Comparison of ENCODE assay signal across 19 cellular contexts in genomic region chr18:22163432-22163831, GRCh38. TPM values are rescaled to one million over a fixed set of nuclear protein-coding genes. Genes with fewer than 3 reads are reported as not detected.
"Had no signal": no experiment of that assay in that cellular context is flagged by ENCODE, and none has a peak within 500 bp of the region (broad histone marks: within the 10 kb centered on the region; RNA-seq: fewer than 3 reads in every experiment).

No MANE protein-coding gene starts in this region.

- ATAC-seq: activated T-helper 17 cell treated with anti-CD3 and anti-CD28 coated beads, Interleukin-2, amount 50 U/mL, for 72 hours; foreskin keratinocyte; natural killer cell treated with Interleukin-12 subunit alpha and Interleukin-12 subunit beta and Interleukin-15 and Interleukin-18, amount 100 ng/mL, for 72 hours; psoas muscle; stimulated activated effector memory CD8-positive, alpha-beta T cell treated with anti-CD3 and anti-CD28 coated beads, Interleukin-12 subunit alpha, Interleukin-12 subunit beta, amount 100 ng/mL, for 72 hours; T-cell; WTC11 had no signal

- H3K36me3 Mint-ChIP-seq: activated naive CD8-positive, alpha-beta T cell; natural killer cell treated with Interleukin-12 subunit alpha and Interleukin-12 subunit beta and Interleukin-15 and Interleukin-18, amount 100 ng/mL, for 72 hours; stimulated activated effector memory CD8-positive, alpha-beta T cell treated with anti-CD3 and anti-CD28 coated beads, Interleukin-12 subunit alpha, Interleukin-12 subunit beta, amount 100 ng/mL, for 72 hours; T-cell; WTC11 had no signal

- H3K27me3 ChIP-seq: adrenal gland, ovary, SJCRH30 had no signal

- H3K9me3 ChIP-seq: adrenal gland, neutrophil, ovary, psoas muscle, SJCRH30 had no signal

- H3K27ac ChIP-seq: adrenal gland, foreskin keratinocyte, neutrophil, ovary, psoas muscle, SJCRH30 had no signal

- H3K36me3 ChIP-seq: adrenal gland, neutrophil, ovary, SJCRH30 had no signal

- H3K9me3 Mint-ChIP-seq: activated T-helper 17 cell treated with anti-CD3 and anti-CD28 coated beads, Interleukin-2, amount 50 U/mL, for 72 hours; dendritic cell treated with granulocyte-macrophage colony-stimulating factor and Interleukin-4, amounts not matched to agents 40 ng/mL and 50 ng/mL, for 4 days; natural killer cell treated with Interleukin-12 subunit alpha and Interleukin-12 subunit beta and Interleukin-15 and Interleukin-18, amount 100 ng/mL, for 72 hours; stimulated activated effector memory CD8-positive, alpha-beta T cell treated with anti-CD3 and anti-CD28 coated beads, Interleukin-12 subunit alpha, Interleukin-12 subunit beta, amount 100 ng/mL, for 72 hours; T-cell; T-helper 2 cell treated with Interferon-gamma antibody and Interleukin-4, amounts not matched to agents 5 μg/mL and 100 μg/mL, for 36 hours; WTC11 had no signal

- H3K4me1 ChIP-seq: foreskin keratinocyte, SJCRH30 had no signal

- DNase-seq: activated naive CD4-positive, alpha-beta T cell; activated T-cell treated with anti-CD3 and anti-CD28 coated beads, Interleukin-2, amount 50 U/mL, for 1 hour; adrenal gland; effector CD8-positive, alpha-beta T cell; foreskin keratinocyte; hippocampal formation; ovary; psoas muscle; SJCRH30; stimulated activated CD4-positive, alpha-beta T cell treated with anti-CD3 and anti-CD28 coated beads, Interleukin-12 subunit alpha, Interleukin-12 subunit beta, amount 100 ng/mL, for 4 hours; T-cell had no signal

- H3K4me3 ChIP-seq: adrenal gland, ovary, psoas muscle, SJCRH30 had no signal

- H3K4me3 Mint-ChIP-seq: activated naive CD8-positive, alpha-beta T cell; activated T-helper 17 cell treated with anti-CD3 and anti-CD28 coated beads, Interleukin-2, amount 50 U/mL, for 72 hours; dendritic cell treated with granulocyte-macrophage colony-stimulating factor and Interleukin-4, amounts not matched to agents 40 ng/mL and 50 ng/mL, for 4 days; natural killer cell treated with Interleukin-12 subunit alpha and Interleukin-12 subunit beta and Interleukin-15 and Interleukin-18, amount 100 ng/mL, for 72 hours; stimulated activated effector memory CD8-positive, alpha-beta T cell treated with anti-CD3 and anti-CD28 coated beads, Interleukin-12 subunit alpha, Interleukin-12 subunit beta, amount 100 ng/mL, for 72 hours; T-cell; T-helper 2 cell treated with Interferon-gamma antibody and Interleukin-4, amounts not matched to agents 5 μg/mL and 100 μg/mL, for 36 hours had no signal

- H3K4me1 Mint-ChIP-seq: activated T-helper 17 cell treated with anti-CD3 and anti-CD28 coated beads, Interleukin-2, amount 50 U/mL, for 72 hours had no signal

- H3K27ac Mint-ChIP-seq: activated naive CD8-positive, alpha-beta T cell; activated T-helper 17 cell treated with anti-CD3 and anti-CD28 coated beads, Interleukin-2, amount 50 U/mL, for 72 hours; dendritic cell treated with granulocyte-macrophage colony-stimulating factor and Interleukin-4, amounts not matched to agents 40 ng/mL and 50 ng/mL, for 4 days; natural killer cell treated with Interleukin-12 subunit alpha and Interleukin-12 subunit beta and Interleukin-15 and Interleukin-18, amount 100 ng/mL, for 72 hours; stimulated activated effector memory CD8-positive, alpha-beta T cell treated with anti-CD3 and anti-CD28 coated beads, Interleukin-12 subunit alpha, Interleukin-12 subunit beta, amount 100 ng/mL, for 72 hours; T-cell; T-helper 2 cell treated with Interferon-gamma antibody and Interleukin-4, amounts not matched to agents 5 μg/mL and 100 μg/mL, for 36 hours; WTC11 had no signal

RNA-seq across cellular contexts. Expression of gene GATA6, which starts 6.0 kb away (rescaled TPM):
- total RNA-seq: activated T-helper 17 cell treated with anti-CD3 and anti-CD28 coated beads, Interleukin-2, amount 50 U/mL, for 72 hours; natural killer cell treated with Interleukin-12 subunit alpha and Interleukin-12 subunit beta and Interleukin-15 and Interleukin-18, amount 100 ng/mL, for 72 hours had no signal
